In genomic region chr2:55047677-55048299, GRCh38 we compare ENCODE assay signal across 8 cellular contexts. TPM values are rescaled to one million over a fixed set of nuclear protein-coding genes. Genes with fewer than 3 reads are reported as not detected.
DNase-seq lines count a peak whose midpoint lies in the region; ATAC-seq and TF ChIP-seq lines count a peak whose summit lies in the region.

No MANE protein-coding gene starts in this region.

- H3K27ac ChIP-seq in KOPT-K1 (ENCODE audit: low read depth, low read length, poor library complexity, severe bottlenecking) (peak overlapping the region; percentile 96), rectal smooth muscle tissue (ENCODE audit: low read depth, low read length) (peak overlapping the region; percentile 56)

- H3K4me3 Mint-ChIP-seq in WTC11: peak overlapping the region; percentile 91

- ATAC-seq in WTC11 (no peak), GM18502 (IDR thresholded peaks at IDR 0.05; ENCODE audit: poor library complexity, unreplicated experiment) (no peak), GM18511 (IDR thresholded peaks at IDR 0.05; ENCODE audit: unreplicated experiment) (no peak)

- H3K9ac ChIP-seq in rectal smooth muscle tissue (ENCODE audit: low read length): no peak overlapping the region

- no peaks in the 10 kb centered on the region for H3K27me3 Mint-ChIP-seq in WTC11 (ENCODE audit: low read depth)

- H3K4me1 Mint-ChIP-seq in WTC11: peaks cover 49% of the 10 kb centered on the region

- DNase-seq in EH (ENCODE audit: low read depth) (peak; percentile 49), WTC11 (ENCODE audit: low spot score) (no peak), globus pallidus (ENCODE audit: low spot score) (peak; percentile 76), GM03348 (ENCODE audit: low spot score) (no peak)

- H3K4me1 ChIP-seq in rectal smooth muscle tissue (ENCODE audit: control insufficient read depth, insufficient read depth, low read length): peaks cover 23% of the 10 kb centered on the region

- H3K36me3 ChIP-seq in KOPT-K1 (ENCODE audit: insufficient read depth, low read length) (peaks cover 8% of the 10 kb centered on the region; the same call in 1 of the 2 replicates), rectal smooth muscle tissue (ENCODE audit: control insufficient read depth, insufficient read depth, low read length) (no peaks in the 10 kb centered on the region)

- no peaks in the 10 kb centered on the region for H3K9me3 ChIP-seq in KOPT-K1 (ENCODE audit: insufficient read depth, low read length, poor library complexity, severe bottlenecking)

- H3K9me3 Mint-ChIP-seq in WTC11: no peaks in the 10 kb centered on the region

- CTCF ChIA-PET in WTC11 (lab: Charles Lee): interaction anchor here (1.0 to 4.3 kb wide), 6 partner anchors 11 to 119 kb away, joined by 3 to 25 read pairs (median 6); no protein-coding TSS in a partner anchor

- peak overlapping the region; percentile 62 for H3K4me3 ChIP-seq in rectal smooth muscle tissue (ENCODE audit: low read length)

- POLR2A ChIA-PET in WTC11 (lab: Charles Lee): interaction anchor here (1.7 to 1.8 kb wide), 3 partner anchors 86 to 176 kb away, joined by 3 to 6 read pairs (median 5); no protein-coding TSS in a partner anchor

- H3K27ac Mint-ChIP-seq in WTC11: peak overlapping the region; percentile 82

- no peaks in the 10 kb centered on the region for H3K36me3 Mint-ChIP-seq in WTC11

- no peaks in the 10 kb centered on the region for H3K27me3 ChIP-seq in rectal smooth muscle tissue (ENCODE audit: control insufficient read depth, insufficient read depth, low read length)

- TF ChIP-seq CTCF in WTC11 (IDR thresholded peaks at IDR 0.05): no peak

TF ChIP-seq in WTC11, 78 proteins besides CTCF, POLR2A, EP300 and RAD21:
- no peak for TF ChIP-seq GTF2I (CRISPR knock-in tag; conservative IDR thresholded peaks at IDR 0.05)
- TF ChIP-seq ZNF425 (CRISPR knock-in tag; conservative IDR thresholded peaks at IDR 0.05): no peak
- no peak for TF ChIP-seq FOXK1 (CRISPR knock-in tag; IDR thresholded peaks at IDR 0.05)
- no peak for TF ChIP-seq ZNF671 (CRISPR knock-in tag; IDR thresholded peaks at IDR 0.05)
- TF ChIP-seq SMAD4 (CRISPR knock-in tag; IDR thresholded peaks at IDR 0.05): no peak
- no peak for TF ChIP-seq ZNF317 (CRISPR knock-in tag; IDR thresholded peaks at IDR 0.05; ENCODE audit: borderline replicate concordance, low read depth)
- no peak for TF ChIP-seq RORB (CRISPR knock-in tag; IDR thresholded peaks at IDR 0.05)
- no peak for TF ChIP-seq FOXJ3 (CRISPR knock-in tag; IDR thresholded peaks at IDR 0.05; ENCODE audit: borderline replicate concordance)
- TF ChIP-seq TEAD1 (CRISPR knock-in tag; IDR thresholded peaks at IDR 0.05): no peak
- no peak for TF ChIP-seq NR2C2 (CRISPR knock-in tag; IDR thresholded peaks at IDR 0.05)
- TF ChIP-seq ZNF121 (CRISPR knock-in tag; IDR thresholded peaks at IDR 0.05): no peak
- no peak for TF ChIP-seq RELA (CRISPR knock-in tag; IDR thresholded peaks at IDR 0.05; ENCODE audit: borderline replicate concordance)
- no peak for TF ChIP-seq ZNF423 (CRISPR knock-in tag; IDR thresholded peaks at IDR 0.05)
- TF ChIP-seq USF2 (CRISPR knock-in tag; IDR thresholded peaks at IDR 0.05): no peak
- no peak for TF ChIP-seq SMAD3 (CRISPR knock-in tag; IDR thresholded peaks at IDR 0.05; ENCODE audit: borderline replicate concordance)
- TF ChIP-seq EMX1 (CRISPR knock-in tag; IDR thresholded peaks at IDR 0.05): no peak
- TF ChIP-seq ATF3 (CRISPR knock-in tag; conservative IDR thresholded peaks at IDR 0.05): no peak

RNA-seq across cellular contexts. Expression of gene RTN4, which starts 2.5 kb away (rescaled TPM):
- total RNA-seq in WTC11 (2021): 175 to 202 TPM (median 178 TPM) in 3 replicates

Comparison
In these comparisons a context has a peak if more than half of its experiments do, and no peak if none do; other contexts are left out.
1. DNase-seq: peak in EH (single experiment) and globus pallidus (single experiment); none in WTC11 (single experiment) and GM03348 (single experiment).